Comparison of ENCODE assay signal across 28 cellular contexts in the genomic region with DNA sequence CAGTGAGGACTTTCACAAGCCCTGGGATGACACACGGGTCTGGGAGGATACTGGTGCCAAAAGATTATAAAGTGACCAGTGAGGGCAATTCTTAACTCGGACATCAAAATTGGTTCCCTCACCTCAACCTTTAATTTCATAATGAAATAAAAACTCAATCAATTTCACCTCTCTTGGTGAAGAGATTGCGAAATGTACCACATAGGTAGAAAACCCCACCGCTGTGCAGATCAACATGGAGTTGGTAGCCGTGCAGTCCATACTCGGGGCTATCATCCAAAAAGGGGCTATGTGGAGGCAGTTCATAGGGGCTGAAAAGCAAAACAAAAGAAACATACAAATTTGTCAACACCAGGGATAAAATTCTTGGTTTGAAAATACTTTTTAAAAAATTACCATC. TPM values are rescaled to one million over a fixed set of nuclear protein-coding genes. Genes with fewer than 3 reads are reported as not detected.
"Had no signal": no experiment of that assay in that cellular context is flagged by ENCODE, and none has a peak within 500 bp of the region (broad histone marks: within the 10 kb centered on the region; RNA-seq: fewer than 3 reads in every experiment).

No MANE protein-coding gene starts in this region.

- H3K27ac Mint-ChIP-seq: dendritic cell treated with granulocyte-macrophage colony-stimulating factor and Interleukin-4, amounts not matched to agents 40 ng/mL and 50 ng/mL, for 4 days; effector memory CD8-positive, alpha-beta T cell; endodermal cell; immature natural killer cell; memory B cell; naive thymus-derived CD4-positive, alpha-beta T cell had no signal

- H3K36me3 ChIP-seq: colonic mucosa, esophagus squamous epithelium, gastroesophageal sphincter, heart left ventricle, left lung, lower lobe of right lung had no signal

- ATAC-seq: effector memory CD8-positive, alpha-beta T cell; esophagus mucosa; gastroesophageal sphincter; heart left ventricle; left cardiac atrium; left lung; left ventricle myocardium superior; lower lobe of right lung; naive thymus-derived CD4-positive, alpha-beta T cell had no signal

- H3K27me3 ChIP-seq: colonic mucosa, esophagus squamous epithelium, gastroesophageal sphincter, hepatocyte, left lung had no signal

- H3K4me3 Mint-ChIP-seq: dendritic cell treated with granulocyte-macrophage colony-stimulating factor and Interleukin-4, amounts not matched to agents 40 ng/mL and 50 ng/mL, for 4 days; effector memory CD8-positive, alpha-beta T cell; endodermal cell; immature natural killer cell; memory B cell; naive thymus-derived CD4-positive, alpha-beta T cell had no signal

- H3K79me2 ChIP-seq: hepatocyte had no signal

- H3K9me3 Mint-ChIP-seq: dendritic cell treated with granulocyte-macrophage colony-stimulating factor and Interleukin-4, amounts not matched to agents 40 ng/mL and 50 ng/mL, for 4 days; effector memory CD8-positive, alpha-beta T cell; endodermal cell; immature natural killer cell; memory B cell; naive thymus-derived CD4-positive, alpha-beta T cell had no signal

- H3K9me3 ChIP-seq: colonic mucosa, esophagus squamous epithelium, gastroesophageal sphincter, heart left ventricle, left lung, lower lobe of right lung had no signal

- H3K4me3 ChIP-seq: colonic mucosa, esophagus squamous epithelium, gastroesophageal sphincter, heart left ventricle, hepatocyte, left lung, lower lobe of right lung had no signal

- H2AFZ ChIP-seq: hepatocyte had no signal

- FAIRE-seq: endometrium, frontal cortex had no signal

- H3K4me1 Mint-ChIP-seq: endodermal cell; immature natural killer cell; memory B cell; naive thymus-derived CD4-positive, alpha-beta T cell had no signal

- H3K4me1 ChIP-seq: colonic mucosa, esophagus squamous epithelium, gastroesophageal sphincter, left lung, lower lobe of right lung had no signal

- H3K27ac ChIP-seq: colonic mucosa, epithelial cell of prostate, esophagus squamous epithelium, gastroesophageal sphincter, heart left ventricle, hepatocyte, left lung, lower lobe of right lung had no signal

- DNase-seq: colonic mucosa; cortex of kidney; effector CD8-positive, alpha-beta T cell; effector memory CD8-positive, alpha-beta T cell; endodermal cell; erythroblast; esophagus squamous epithelium; foreskin fibroblast; heart left ventricle; hypothalamus; immature natural killer cell; islet precursor cell; left cardiac atrium; left lung; left ventricle myocardium superior; lower lobe of right lung; mesendoderm; midbrain; naive thymus-derived CD4-positive, alpha-beta T cell had no signal

- H3K36me3 Mint-ChIP-seq: immature natural killer cell had no signal

- H3K4me2 ChIP-seq: hepatocyte had no signal

RNA-seq across cellular contexts. Expression of a gene that starts 24.4 kb away (rescaled TPM):
- total RNA-seq: colonic mucosa, left ventricle myocardium superior, lower leg skin had no signal
